In genomic region chr1:246775531-246776385, GRCh38 we compare ENCODE assay signal across 21 cellular contexts.
"Had no signal": no experiment of that assay in that cellular context is flagged by ENCODE, and none has a peak within 500 bp of the region (broad histone marks: within the 10 kb centered on the region; RNA-seq: fewer than 3 reads in every experiment).

No MANE protein-coding gene starts in this region.

- H3K9me3 ChIP-seq: esophagus squamous epithelium, mucosa of descending colon, neutrophil, ovary, suprapubic skin, transverse colon had no signal

- H3K27ac ChIP-seq: esophagus squamous epithelium, neutrophil, ovary, suprapubic skin, transverse colon had no signal

- DNase-seq: activated CD4-positive, alpha-beta T cell treated with anti-CD3 and anti-CD28 coated beads for 48 hours; activated CD4-positive, alpha-beta T cell treated with anti-CD3 and anti-CD28 coated beads, Interleukin-2, amount 50 U/mL, for 48 hours; activated CD8-positive, alpha-beta memory T cell treated with anti-CD3 and anti-CD28 coated beads for 24 hours; activated effector memory CD4-positive, alpha-beta T cell treated with Interleukin-2 at 50 U/mL for 16 hours; activated naive CD4-positive, alpha-beta T cell treated with Interleukin-2 at 50 U/mL for 16 hours; anterior cingulate cortex; endodermal cell; esophagus squamous epithelium; foreskin melanocyte; left ventricle myocardium superior; mucosa of descending colon; ovary; retina; stimulated activated CD4-positive, alpha-beta T cell treated with anti-CD3 and anti-CD28 coated beads, Interleukin-1b, Interleukin-23, amount 100 ng/mL, for 48 hours; stimulated activated CD4-positive, alpha-beta T cell treated with anti-CD3 and anti-CD28 coated beads, Interleukin-4, amount 100 ng/mL, for 4 hours; stimulated activated naive B cell treated with anti-CD40 and anti-IgM and Interleukin-4, amounts not matched to agents 10 μg/mL and 1 μg/mL and 100 μg/mL, for 72 hours; transverse colon had no signal

- H3K4me3 ChIP-seq: esophagus squamous epithelium, mucosa of descending colon, ovary, smooth muscle cell, suprapubic skin, transverse colon had no signal

- ATAC-seq: left ventricle myocardium superior; mucosa of descending colon; natural killer cell treated with Interleukin-12 subunit alpha and Interleukin-12 subunit beta and Interleukin-15 and Interleukin-18, amount 100 ng/mL, for 72 hours; stimulated activated naive B cell treated with anti-CD40 and anti-IgM and Interleukin-4, amounts not matched to agents 10 μg/mL and 1 μg/mL and 100 μg/mL, for 72 hours had no signal

- H3K27me3 ChIP-seq: esophagus squamous epithelium, neutrophil, ovary, suprapubic skin, transverse colon had no signal

- H3K36me3 ChIP-seq: ovary had no signal

- H3K4me1 ChIP-seq: suprapubic skin, transverse colon had no signal
